ENCODE assay signal across 19 cellular contexts in the genomic region with DNA sequence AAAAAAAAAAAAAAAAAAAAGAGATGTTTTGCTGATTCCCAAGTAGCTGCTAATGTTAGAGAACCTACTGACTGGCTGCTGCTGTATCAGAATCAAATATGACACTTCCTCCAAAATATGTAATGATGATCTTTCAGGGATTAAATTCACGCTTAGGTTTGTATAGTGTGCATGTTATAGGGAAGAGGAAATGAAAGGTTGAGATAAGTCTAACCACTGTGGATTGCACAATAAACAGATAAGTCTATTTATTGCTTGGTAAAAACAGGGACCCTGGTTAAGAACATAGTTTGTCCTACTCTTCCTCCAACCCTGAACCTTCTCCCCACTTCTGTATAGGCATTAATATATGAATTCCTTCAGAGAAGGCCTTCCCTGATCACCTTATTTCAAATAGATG. TPM values are rescaled to one million over a fixed set of nuclear protein-coding genes. Genes with fewer than 3 reads are reported as not detected.
DNase-seq lines count a peak whose midpoint lies in the region; ATAC-seq and TF ChIP-seq lines count a peak whose summit lies in the region.
"Had no signal": no experiment of that assay in that cellular context is flagged by ENCODE, and none has a peak within 500 bp of the region (broad histone marks: within the 10 kb centered on the region; RNA-seq: fewer than 3 reads in every experiment).

No MANE protein-coding gene starts in this region.

- H3K4me1 ChIP-seq in right atrium auricular region = peaks cover 0 to 29% of the 10 kb centered on the region in 2 donors

- POLR2A ChIA-PET in naive thymus-derived CD8-positive, alpha-beta T cell (lab: Charles Lee) = interaction anchor here (0.6 kb wide), 1 partner anchor 17 kb away, joined by 3 read pairs; no protein-coding TSS in a partner anchor

- H3K27ac Mint-ChIP-seq in naive thymus-derived CD8-positive, alpha-beta T cell = peak overlapping the region in 5 of 10 donors; percentile 7 to 82 (median 17)
- H3K27ac Mint-ChIP-seq: activated CD4-positive, alpha-beta T cell treated with anti-CD3 and anti-CD28 coated beads, Interleukin-2, amount 10 ng/mL, durations not matched to agents 24 days and 14 days; activated T-helper 1 cell treated with anti-CD3 and anti-CD28 coated beads, Interleukin-12 subunit alpha, Interleukin-12 subunit beta, Interleukin-2, Interleukin-4 antibody, amounts not matched to agents 30 ng/mL and 10 ng/mL and 1 ng/mL, durations not matched to agents 14 hours and 24 hours and 36 hours; nephron; T-helper 2 cell treated with Interferon-gamma antibody and Interleukin-4, amounts not matched to agents 5 μg/mL and 100 μg/mL, for 36 hours; type B pancreatic cell had no signal

- DNase-seq in left ventricle myocardium superior = no peak
- DNase-seq in right atrium auricular region (ENCODE audit: low spot score) = no peak
- DNase-seq in SK-N-MC (ENCODE audit: low read depth, low spot score) = no peak
- DNase-seq in iris pigment epithelial cell (ENCODE audit: low read depth) = peak; percentile 51
- no peak for DNase-seq in COR-L47 (lab: John Stamatoyannopoulos, UW)
- no peak for DNase-seq in naive thymus-derived CD8-positive, alpha-beta T cell
- no peak for DNase-seq in NCI-H2081 (lab: John Stamatoyannopoulos, UW)
- DNase-seq: activated CD4-positive, alpha-beta T cell treated with anti-CD3 and anti-CD28 coated beads, Interleukin-2, amount 10 ng/mL, durations not matched to agents 24 days and 14 days; heart right ventricle; left cardiac atrium; NCI-H187 treated with DMSO at 0.1 percent for 48 hours; NCI-H524 treated with DMSO at 0.1 percent for 48 hours had no signal

- peaks cover 0 to 1% (median 0%) of the 10 kb centered on the region in 9 donors for H3K9me3 Mint-ChIP-seq in naive thymus-derived CD8-positive, alpha-beta T cell
- H3K9me3 Mint-ChIP-seq: activated T-helper 1 cell treated with anti-CD3 and anti-CD28 coated beads, Interleukin-12 subunit alpha, Interleukin-12 subunit beta, Interleukin-2, Interleukin-4 antibody, amounts not matched to agents 30 ng/mL and 10 ng/mL and 1 ng/mL, durations not matched to agents 14 hours and 24 hours and 36 hours; nephron; T-helper 2 cell treated with Interferon-gamma antibody and Interleukin-4, amounts not matched to agents 5 μg/mL and 100 μg/mL, for 36 hours had no signal

- TF ChIP-seq CTCF in right atrium auricular region (IDR thresholded peaks at IDR 0.05) = no peak

- H3K36me3 Mint-ChIP-seq in naive thymus-derived CD8-positive, alpha-beta T cell = peaks cover 0 to 31% (median 8%) of the 10 kb centered on the region in 3 donors

- H3K27ac ChIP-seq in right atrium auricular region (no peak overlapping the region), SK-N-MC (0 out of 2 replicates have a peak overlapping the region, but pooled peaks have one; percentile 2)
- H3K27ac ChIP-seq: KMS-11, RWPE1 had no signal

- H3K9ac ChIP-seq in SK-N-MC (ENCODE audit: insufficient read length) = no peak overlapping the region
- H3K9ac ChIP-seq: KMS-11 had no signal

- no peaks in the 10 kb centered on the region for H3K9me3 ChIP-seq in right atrium auricular region
- H3K9me3 ChIP-seq in SK-N-MC (ENCODE audit: low read depth, low read length) = no peaks in the 10 kb centered on the region
- H3K9me3 ChIP-seq: heart right ventricle had no signal

- no peaks in the 10 kb centered on the region for H3K27me3 ChIP-seq in right atrium auricular region
- H3K27me3 ChIP-seq: heart right ventricle had no signal

- H3K4me3 ChIP-seq in right atrium auricular region (no peak overlapping the region), SK-N-MC (no peak overlapping the region)
- H3K4me3 ChIP-seq: heart right ventricle had no signal

- H3K36me3 ChIP-seq in right atrium auricular region (no peaks in the 10 kb centered on the region), SK-N-MC (ENCODE audit: insufficient read depth, low read length) (0 out of 2 replicates have a peak, but pooled peaks cover 8% of the 10 kb centered on the region)

- peaks cover 23 to 80% (median 66%) of the 10 kb centered on the region in 4 donors for H3K4me1 Mint-ChIP-seq in naive thymus-derived CD8-positive, alpha-beta T cell

- ATAC-seq in left ventricle myocardium superior (peak; percentile 12), GM21367 (IDR thresholded peaks at IDR 0.05; ENCODE audit: unreplicated experiment) (no peak)
- ATAC-seq in naive thymus-derived CD8-positive, alpha-beta T cell = no peak
- ATAC-seq: heart right ventricle, left cardiac atrium had no signal

- peak overlapping the region in 2 of 10 donors; percentile 0 to 50 for H3K4me3 Mint-ChIP-seq in naive thymus-derived CD8-positive, alpha-beta T cell
- H3K4me3 Mint-ChIP-seq: activated CD4-positive, alpha-beta T cell treated with anti-CD3 and anti-CD28 coated beads, Interleukin-2, amount 10 ng/mL, durations not matched to agents 24 days and 14 days; activated T-helper 1 cell treated with anti-CD3 and anti-CD28 coated beads, Interleukin-12 subunit alpha, Interleukin-12 subunit beta, Interleukin-2, Interleukin-4 antibody, amounts not matched to agents 30 ng/mL and 10 ng/mL and 1 ng/mL, durations not matched to agents 14 hours and 24 hours and 36 hours; nephron; T-helper 2 cell treated with Interferon-gamma antibody and Interleukin-4, amounts not matched to agents 5 μg/mL and 100 μg/mL, for 36 hours; type B pancreatic cell had no signal

- intact Hi-C loops in left ventricle myocardium superior (cut with micrococcal nuclease) = no loop called here

- H3K27me3 Mint-ChIP-seq in naive thymus-derived CD8-positive, alpha-beta T cell = no peaks in the 10 kb centered on the region
- H3K27me3 Mint-ChIP-seq: activated CD4-positive, alpha-beta T cell treated with anti-CD3 and anti-CD28 coated beads, Interleukin-2, amount 10 ng/mL, durations not matched to agents 24 days and 14 days; type B pancreatic cell had no signal

RNA-seq across cellular contexts. Expression of gene RC3H1, which starts 13.2 kb away (rescaled TPM):
- 23.2 TPM for total RNA-seq in left ventricle myocardium superior
- total RNA-seq in right atrium auricular region = 10 to 100 TPM; 14.6 to 15.6 TPM
- 10 to 100 TPM; 52.9 to 56.8 TPM for total RNA-seq in naive thymus-derived CD8-positive, alpha-beta T cell
- 1 to 10 TPM; 5.1 to 7.2 (median 5.2) TPM for polyA plus RNA-seq in naive thymus-derived CD8-positive, alpha-beta T cell
